17 cellular contexts compared by ENCODE assay signal in the genomic region with DNA sequence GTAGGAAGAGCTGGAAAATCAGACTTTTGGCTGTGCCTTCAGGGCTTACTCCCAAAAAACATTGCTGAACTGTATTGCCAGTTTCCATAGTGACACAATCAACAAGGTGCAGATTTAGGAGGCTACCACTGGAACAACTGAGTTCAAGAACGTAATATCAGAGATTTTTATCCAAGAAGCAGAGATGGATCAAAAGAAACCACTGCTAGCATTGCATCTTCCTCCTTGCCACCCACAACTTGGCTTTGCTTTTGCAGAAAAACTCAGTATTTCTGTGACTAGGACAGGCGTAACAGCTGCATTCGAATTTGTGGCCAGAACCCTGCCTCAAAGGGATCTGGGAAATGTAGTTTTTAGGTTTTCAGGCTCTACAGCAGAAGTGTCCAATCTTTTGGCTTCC. TPM values are rescaled to one million over a fixed set of nuclear protein-coding genes. Genes with fewer than 3 reads are reported as not detected.
A peak's percentile ranks its signal among the peaks of the same experiment; 100 is the strongest.
DNase-seq lines count a peak whose midpoint lies in the region; ATAC-seq lines count a peak whose summit lies in the region.
"Had no signal": no experiment of that assay in that cellular context is flagged by ENCODE, and none has a peak within 500 bp of the region (broad histone marks: within the 10 kb centered on the region; RNA-seq: fewer than 3 reads in every experiment).

No MANE protein-coding gene starts in this region.

- H2AK5ac ChIP-seq in mesendoderm (ENCODE audit: low read length) = no peak overlapping the region

- H4K8ac ChIP-seq in mesendoderm (ENCODE audit: low read depth, low read length) = no peak overlapping the region

- H3K4me2 ChIP-seq in mesendoderm (ENCODE audit: low read length) = no peak overlapping the region
- H3K4me2 ChIP-seq: BLaER1 had no signal

- H3K27me3 Mint-ChIP-seq in CD4-positive, alpha-beta memory T cell = no peaks in the 10 kb centered on the region
- H3K27me3 Mint-ChIP-seq: activated naive CD8-positive, alpha-beta T cell treated with anti-CD3 and anti-CD28 coated beads, Interleukin-2, amount 50 U/mL, for 24 hours had no signal

- H3K9ac ChIP-seq in mesendoderm (ENCODE audit: low read length) = no peak overlapping the region
- H3K9ac ChIP-seq: BLaER1 had no signal

- no peak overlapping the region for H3K4me3 ChIP-seq in mesendoderm (ENCODE audit: low read length)
- no peak overlapping the region for H3K4me3 ChIP-seq in CD4-positive, alpha-beta memory T cell (ENCODE audit: low read length in 2 of 2)
- H3K4me3 ChIP-seq: BLaER1, thoracic aorta had no signal

- no peak overlapping the region for H3K56ac ChIP-seq in mesendoderm (ENCODE audit: low read length)

- H3K4me1 Mint-ChIP-seq in CD4-positive, alpha-beta memory T cell = no peaks in the 10 kb centered on the region
- H3K4me1 Mint-ChIP-seq: activated naive CD8-positive, alpha-beta T cell treated with anti-CD3 and anti-CD28 coated beads, Interleukin-2, amount 50 U/mL, for 24 hours had no signal

- no peak overlapping the region for H2BK120ac ChIP-seq in mesendoderm (ENCODE audit: low read depth, low read length)

- H3K9me3 ChIP-seq in CD4-positive, alpha-beta memory T cell (ENCODE audit: control insufficient read depth in 1 of 2, low read length in 2 of 2) = no peaks in the 10 kb centered on the region
- H3K9me3 ChIP-seq: BLaER1, thoracic aorta had no signal

- no peak overlapping the region for H3K27ac Mint-ChIP-seq in CD4-positive, alpha-beta memory T cell
- H3K27ac Mint-ChIP-seq: activated naive CD8-positive, alpha-beta T cell treated with anti-CD3 and anti-CD28 coated beads, Interleukin-2, amount 50 U/mL, for 24 hours; activated T-cell treated with anti-CD3 and anti-CD28 coated beads, Interleukin-2, amount 50 U/mL, for 72 hours had no signal

- no peak overlapping the region for H3K27ac ChIP-seq in mesendoderm (ENCODE audit: low read depth, low read length)
- no peak overlapping the region for H3K27ac ChIP-seq in CD4-positive, alpha-beta memory T cell (ENCODE audit: low read depth, low read length)
- H3K27ac ChIP-seq: BLaER1, thoracic aorta had no signal

- DNase-seq in ELF-1 (ENCODE audit: low read depth, low spot score) (peak; percentile 65), M059J (ENCODE audit: low read depth) (peak; percentile 52), fibroblast of gingiva (ENCODE audit: low read depth) (peak; percentile 8), mesendoderm (peak; percentile 88), COLO668 (lab: John Stamatoyannopoulos, UW; ENCODE audit: unreplicated experiment) (no peak), SKM-1 (lab: John Stamatoyannopoulos, UW; ENCODE audit: unreplicated experiment) (no peak)
- DNase-seq in CD4-positive, alpha-beta memory T cell = no peak
- DNase-seq: activated CD4-positive, alpha-beta T cell treated with anti-CD3 and anti-CD28 coated beads for 48 hours; activated naive CD8-positive, alpha-beta T cell treated with anti-CD3 and anti-CD28 coated beads, Interleukin-2, amount 50 U/mL, for 24 hours; activated T-cell treated with anti-CD3 and anti-CD28 coated beads, Interleukin-2, amount 50 U/mL, for 72 hours; DND-41; NCI-H2081; NCI-H69; T-helper 2 cell had no signal

- no peak overlapping the region for H3K23ac ChIP-seq in mesendoderm (ENCODE audit: low read length)

- H3K27me3 ChIP-seq in mesendoderm (ENCODE audit: insufficient read depth, low read length, poor library complexity) = no peaks in the 10 kb centered on the region
- no peaks in the 10 kb centered on the region for H3K27me3 ChIP-seq in CD4-positive, alpha-beta memory T cell (ENCODE audit: insufficient read depth, low read length)
- H3K27me3 ChIP-seq: BLaER1 had no signal

- no peaks in the 10 kb centered on the region for H3K4me1 ChIP-seq in mesendoderm (ENCODE audit: control insufficient read depth, low read depth, low read length)
- no peaks in the 10 kb centered on the region for H3K4me1 ChIP-seq in CD4-positive, alpha-beta memory T cell (ENCODE audit: insufficient read depth, low read length)
- H3K4me1 ChIP-seq: BLaER1 had no signal

- peaks cover 0 to 7% (median under 1%) of the 10 kb centered on the region in 8 donors for H3K9me3 Mint-ChIP-seq in CD4-positive, alpha-beta memory T cell
- H3K9me3 Mint-ChIP-seq: activated naive CD8-positive, alpha-beta T cell treated with anti-CD3 and anti-CD28 coated beads, Interleukin-2, amount 50 U/mL, for 24 hours had no signal

- no peak for ATAC-seq in GM21526 (IDR thresholded peaks at IDR 0.05; ENCODE audit: low FRiP score, unreplicated experiment)
- ATAC-seq: activated naive CD8-positive, alpha-beta T cell treated with anti-CD3 and anti-CD28 coated beads, Interleukin-2, amount 50 U/mL, for 24 hours; activated T-cell treated with anti-CD3 and anti-CD28 coated beads, Interleukin-2, amount 50 U/mL, for 72 hours had no signal

- intact Hi-C loops in CD4-positive, alpha-beta memory T cell (cut with micrococcal nuclease) = no loop called here

- no peak overlapping the region for H3K18ac ChIP-seq in mesendoderm (ENCODE audit: low read length)

- H3K4me3 Mint-ChIP-seq in CD4-positive, alpha-beta memory T cell = no peak overlapping the region
- H3K4me3 Mint-ChIP-seq: activated naive CD8-positive, alpha-beta T cell treated with anti-CD3 and anti-CD28 coated beads, Interleukin-2, amount 50 U/mL, for 24 hours; activated T-cell treated with anti-CD3 and anti-CD28 coated beads, Interleukin-2, amount 50 U/mL, for 72 hours had no signal

- CTCF ChIA-PET in CD4-positive, alpha-beta memory T cell (lab: Charles Lee; ENCODE audit: partially characterized antibody) = no interaction called here

- POLR2A ChIA-PET in CD4-positive, alpha-beta memory T cell (lab: Charles Lee; ENCODE audit: partially characterized antibody) = no interaction called here

- H2BK5ac ChIP-seq in mesendoderm (ENCODE audit: low read length) = no peak overlapping the region

- no peaks in the 10 kb centered on the region for H3K36me3 ChIP-seq in mesendoderm (ENCODE audit: control insufficient read depth, insufficient read depth, low read length)
- no peaks in the 10 kb centered on the region for H3K36me3 ChIP-seq in CD4-positive, alpha-beta memory T cell (ENCODE audit: insufficient read depth, low read length)
- H3K36me3 ChIP-seq: BLaER1, thoracic aorta had no signal

- no peak overlapping the region for H3K4ac ChIP-seq in mesendoderm (ENCODE audit: low read depth, low read length)

- WGBS in mesendoderm (ENCODE audit: extremely low coverage, insufficient coverage, low lambda C conversion rate) = no CpG with 5 or more reads among the region's 3 CpGs

- no peak overlapping the region for H4K5ac ChIP-seq in mesendoderm (ENCODE audit: low read length)

- no peak overlapping the region for H2BK15ac ChIP-seq in mesendoderm (replicated peaks; ENCODE audit: low read depth)

- no peaks in the 10 kb centered on the region for H3K79me2 ChIP-seq in mesendoderm (ENCODE audit: control insufficient read depth, insufficient read depth, low read length)

- H3K79me1 ChIP-seq in mesendoderm (ENCODE audit: low read length) = no peaks in the 10 kb centered on the region

- no peaks in the 10 kb centered on the region for H3K36me3 Mint-ChIP-seq in CD4-positive, alpha-beta memory T cell

RNA-seq across cellular contexts. Expression of a gene that starts 27.8 kb away (rescaled TPM):
- total RNA-seq in M059J (2014; rRNA removed; shearing (Covaris generic)) = 12.2 and 20.9 TPM in 2 replicates
- polyA plus RNA-seq in mesendoderm (2013, experiment 1 of 2) = 23.7 TPM
- polyA plus RNA-seq in mesendoderm (2013, experiment 2 of 2) = 23.9 TPM
- total RNA-seq in CD4-positive, alpha-beta memory T cell = 1 to 10 TPM; 2.1 to 2.7 TPM
- polyA plus RNA-seq in CD4-positive, alpha-beta memory T cell = 1 to 10 TPM in 1 of 2 donors, not detected in 1; 1.2 TPM

Comparison
In these comparisons a context has a peak if more than half of its experiments do, and no peak if none do; other contexts are left out.
1. DNase-seq: peak in ELF-1 (single experiment), M059J (single experiment), fibroblast of gingiva (single experiment) and mesendoderm (single experiment); none in COLO668 (single experiment), CD4-positive, alpha-beta memory T cell (0 of 5) and SKM-1 (single experiment).